ENCODE assay signal across 12 cellular contexts in the genomic region with DNA sequence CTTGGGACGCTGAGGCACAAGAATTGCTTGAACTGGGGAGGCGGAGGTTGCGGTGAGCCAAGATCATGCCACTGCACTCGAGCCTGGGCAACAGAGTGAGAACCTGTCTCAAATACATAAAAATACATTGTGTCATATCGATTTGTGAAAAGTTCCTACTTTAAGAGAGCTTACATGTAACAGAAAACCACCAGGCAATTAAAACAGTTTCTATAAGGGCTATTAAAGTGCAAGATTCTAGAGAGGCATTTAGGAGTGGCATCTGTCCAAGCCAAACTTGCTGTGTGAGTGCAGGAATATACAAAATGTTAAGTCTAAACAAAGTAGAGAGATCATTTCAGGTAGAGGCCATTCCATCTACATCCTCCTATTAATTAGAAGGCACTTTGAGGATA. TPM values are rescaled to one million over a fixed set of nuclear protein-coding genes. Genes with fewer than 3 reads are reported as not detected.
DNase-seq lines count a peak whose midpoint lies in the region; TF ChIP-seq lines count a peak whose summit lies in the region.
"Had no signal": no experiment of that assay in that cellular context is flagged by ENCODE, and none has a peak within 500 bp of the region (broad histone marks: within the 10 kb centered on the region; RNA-seq: fewer than 3 reads in every experiment).

No MANE protein-coding gene starts in this region.

- no peaks in the 10 kb centered on the region for H3K27me3 ChIP-seq in neural progenitor cell
- H3K27me3 ChIP-seq: tibial artery had no signal

- peaks cover 37% of the 10 kb centered on the region for H3K36me3 Mint-ChIP-seq in activated CD4-positive, alpha-beta T cell treated with anti-CD3 and anti-CD28 coated beads, Interleukin-2, amount 10 ng/mL, durations not matched to agents 24 days and 14 days (ENCODE audit: low read depth)
- H3K36me3 Mint-ChIP-seq in activated CD4-positive, alpha-beta memory T cell treated with anti-CD3 and anti-CD28 coated beads, Interleukin-2, amount 10 ng/mL, durations not matched to agents 7 days and 5 days (ENCODE audit: low read depth) = peaks cover 29% of the 10 kb centered on the region
- peaks cover 12% of the 10 kb centered on the region for H3K36me3 Mint-ChIP-seq in neural progenitor cell

- no peak overlapping the region for H3K9ac ChIP-seq in neural progenitor cell

- TF ChIP-seq CTCF in neural progenitor cell (IDR thresholded peaks at IDR 0.05) = no peak

- peak overlapping the region; percentile 41 for H3K4me3 Mint-ChIP-seq in activated CD4-positive, alpha-beta T cell treated with anti-CD3 and anti-CD28 coated beads, Interleukin-2, amount 10 ng/mL, durations not matched to agents 24 days and 14 days
- no peak overlapping the region for H3K4me3 Mint-ChIP-seq in activated CD4-positive, alpha-beta memory T cell treated with anti-CD3 and anti-CD28 coated beads, Interleukin-2, amount 10 ng/mL, durations not matched to agents 7 days and 5 days
- H3K4me3 Mint-ChIP-seq in neural progenitor cell = peak overlapping the region; percentile 28

- DNase-seq in activated CD4-positive, alpha-beta T cell treated with anti-CD3 and anti-CD28 coated beads, Interleukin-2, amount 10 ng/mL, durations not matched to agents 24 days and 14 days = no peak
- DNase-seq in activated CD4-positive, alpha-beta T cell treated with anti-CD3 and anti-CD28 coated beads for 4 hours = no peak
- DNase-seq in EH (ENCODE audit: low read depth) = peak; percentile 15
- DNase-seq in activated CD4-positive, alpha-beta memory T cell treated with anti-CD3 and anti-CD28 coated beads, Interleukin-2, amount 10 ng/mL, durations not matched to agents 7 days and 5 days = no peak
- DNase-seq in neural progenitor cell (ENCODE audit: low spot score) = no peak
- no peak for DNase-seq in glomerular visceral epithelial cell (ENCODE audit: extremely low spot score)
- no peak for DNase-seq in NCI-H2029 (lab: John Stamatoyannopoulos, UW)
- no peak for DNase-seq in HPDE6-E6E7 (ENCODE audit: extremely low spot score)
- DNase-seq: aorta, NCI-H1048, NCI-H446 treated with DMSO at 0.1 percent for 48 hours, tibial artery had no signal

- intact Hi-C loops in activated CD4-positive, alpha-beta T cell treated with anti-CD3 and anti-CD28 coated beads, Interleukin-2, amount 10 ng/mL, durations not matched to agents 24 days and 14 days (cut with micrococcal nuclease) = loop anchor here (5.0 to 10.0 kb wide), 3 partner anchors 434 to 1026 kb away; a partner anchor contains a TSS

- POLR2A ChIA-PET in activated CD4-positive, alpha-beta memory T cell treated with anti-CD3 and anti-CD28 coated beads, Interleukin-2, amount 10 ng/mL, durations not matched to agents 7 days and 5 days (lab: Charles Lee) = interaction anchor here (0.8 to 2.4 kb wide), 5 partner anchors 9 to 413 kb away, joined by 3 to 9 read pairs (median 3); no protein-coding TSS in a partner anchor

- no peaks in the 10 kb centered on the region for H3K4me1 ChIP-seq in neural progenitor cell

- no peak overlapping the region for H3K4me3 ChIP-seq in neural progenitor cell
- H3K4me3 ChIP-seq: tibial artery had no signal

- peaks cover 10% of the 10 kb centered on the region for H3K36me3 ChIP-seq in neural progenitor cell

- H3K4me2 ChIP-seq in neural progenitor cell = no peak overlapping the region

- no peak overlapping the region for H3K27ac ChIP-seq in neural progenitor cell
- H3K27ac ChIP-seq: tibial artery had no signal

- no peaks in the 10 kb centered on the region for H4K20me1 ChIP-seq in neural progenitor cell (ENCODE audit: low read depth)

- H3F3A ChIP-seq in neural progenitor cell (ENCODE audit: low read depth) = peaks cover 18% of the 10 kb centered on the region

- no peaks in the 10 kb centered on the region for H3K27me3 Mint-ChIP-seq in activated CD4-positive, alpha-beta T cell treated with anti-CD3 and anti-CD28 coated beads, Interleukin-2, amount 10 ng/mL, durations not matched to agents 24 days and 14 days
- H3K27me3 Mint-ChIP-seq in activated CD4-positive, alpha-beta memory T cell treated with anti-CD3 and anti-CD28 coated beads, Interleukin-2, amount 10 ng/mL, durations not matched to agents 7 days and 5 days = no peaks in the 10 kb centered on the region
- peaks cover 2% of the 10 kb centered on the region for H3K27me3 Mint-ChIP-seq in neural progenitor cell (ENCODE audit: insufficient read depth, low read depth)

- no peaks in the 10 kb centered on the region for H3K9me3 ChIP-seq in neural progenitor cell (ENCODE audit: low read depth)
- H3K9me3 ChIP-seq: tibial artery had no signal

- CTCF ChIA-PET in activated CD4-positive, alpha-beta memory T cell treated with anti-CD3 and anti-CD28 coated beads, Interleukin-2, amount 10 ng/mL, durations not matched to agents 7 days and 5 days (lab: Charles Lee) = interaction anchor here (1.2 to 8.9 kb wide), 3 partner anchors 46 to 268 kb away, joined by 4 to 216 read pairs (median 6); no protein-coding TSS in a partner anchor

- H3K9me3 Mint-ChIP-seq in activated CD4-positive, alpha-beta T cell treated with anti-CD3 and anti-CD28 coated beads, Interleukin-2, amount 10 ng/mL, durations not matched to agents 24 days and 14 days = no peaks in the 10 kb centered on the region
- no peaks in the 10 kb centered on the region for H3K9me3 Mint-ChIP-seq in activated CD4-positive, alpha-beta memory T cell treated with anti-CD3 and anti-CD28 coated beads, Interleukin-2, amount 10 ng/mL, durations not matched to agents 7 days and 5 days
- no peaks in the 10 kb centered on the region for H3K9me3 Mint-ChIP-seq in neural progenitor cell

- peaks cover 35% of the 10 kb centered on the region for H3K4me1 Mint-ChIP-seq in activated CD4-positive, alpha-beta T cell treated with anti-CD3 and anti-CD28 coated beads, Interleukin-2, amount 10 ng/mL, durations not matched to agents 24 days and 14 days
- peaks cover 41% of the 10 kb centered on the region for H3K4me1 Mint-ChIP-seq in activated CD4-positive, alpha-beta memory T cell treated with anti-CD3 and anti-CD28 coated beads, Interleukin-2, amount 10 ng/mL, durations not matched to agents 7 days and 5 days
- H3K4me1 Mint-ChIP-seq in neural progenitor cell = peaks cover 21% of the 10 kb centered on the region

- H3K79me2 ChIP-seq in neural progenitor cell (ENCODE audit: low read depth) = peaks cover 5% of the 10 kb centered on the region

- no peak overlapping the region for H3K27ac Mint-ChIP-seq in activated CD4-positive, alpha-beta T cell treated with anti-CD3 and anti-CD28 coated beads, Interleukin-2, amount 10 ng/mL, durations not matched to agents 24 days and 14 days
- H3K27ac Mint-ChIP-seq in activated CD4-positive, alpha-beta memory T cell treated with anti-CD3 and anti-CD28 coated beads, Interleukin-2, amount 10 ng/mL, durations not matched to agents 7 days and 5 days = peak overlapping the region; percentile 0
- no peak overlapping the region for H3K27ac Mint-ChIP-seq in neural progenitor cell

- H2AFZ ChIP-seq in neural progenitor cell (replicated peaks) = no peak overlapping the region

RNA-seq across cellular contexts. Expression of a gene that starts 1.7 kb away (rescaled TPM):
- 66.6 and 68.8 TPM in 2 replicates for total RNA-seq in activated CD4-positive, alpha-beta T cell treated with anti-CD3 and anti-CD28 coated beads, Interleukin-2, amount 10 ng/mL, durations not matched to agents 24 days and 14 days
- 10 to 100 TPM; 72.0 to 77.3 TPM for total RNA-seq in activated CD4-positive, alpha-beta memory T cell treated with anti-CD3 and anti-CD28 coated beads, Interleukin-2, amount 10 ng/mL, durations not matched to agents 7 days and 5 days
- 25.9 and 28.3 TPM in 2 replicates for total RNA-seq in neural progenitor cell (ENCODE audit: low replicate concordance)

RNA-seq across cellular contexts. Expression of a gene that starts 47.8 kb away (rescaled TPM):
- 192 and 200 TPM in 2 replicates for total RNA-seq in activated CD4-positive, alpha-beta T cell treated with anti-CD3 and anti-CD28 coated beads, Interleukin-2, amount 10 ng/mL, durations not matched to agents 24 days and 14 days
- 100 to 1,000 TPM; 207 to 224 TPM for total RNA-seq in activated CD4-positive, alpha-beta memory T cell treated with anti-CD3 and anti-CD28 coated beads, Interleukin-2, amount 10 ng/mL, durations not matched to agents 7 days and 5 days
- 176 and 220 TPM in 2 replicates for total RNA-seq in neural progenitor cell (ENCODE audit: low replicate concordance)

RNA-seq across cellular contexts. Expression of a gene that starts 59.2 kb away (rescaled TPM):
- total RNA-seq in activated CD4-positive, alpha-beta T cell treated with anti-CD3 and anti-CD28 coated beads, Interleukin-2, amount 10 ng/mL, durations not matched to agents 24 days and 14 days = 0.82 and 1.6 TPM in 2 replicates
- 1 to 10 TPM; 2.0 to 2.4 TPM for total RNA-seq in activated CD4-positive, alpha-beta memory T cell treated with anti-CD3 and anti-CD28 coated beads, Interleukin-2, amount 10 ng/mL, durations not matched to agents 7 days and 5 days
- 0.90 and 0.94 TPM in 2 replicates for total RNA-seq in neural progenitor cell (ENCODE audit: low replicate concordance)
